Comparison of ENCODE assay signal across 1 cellular context in genomic region chr4:155953151-155954117, GRCh38.
TF ChIP-seq lines count a peak whose summit lies in the region.

Gene CTSO, minus strand, starts transcription at chr4:155953866. Its CDS starts 19 bp downstream, at chr4:155953847.

TF ChIP-seq in GM12878, 131 proteins besides CTCF, POLR2A, EP300 and RAD21 (continued from another document):
- TF ChIP-seq, protein P1, sequence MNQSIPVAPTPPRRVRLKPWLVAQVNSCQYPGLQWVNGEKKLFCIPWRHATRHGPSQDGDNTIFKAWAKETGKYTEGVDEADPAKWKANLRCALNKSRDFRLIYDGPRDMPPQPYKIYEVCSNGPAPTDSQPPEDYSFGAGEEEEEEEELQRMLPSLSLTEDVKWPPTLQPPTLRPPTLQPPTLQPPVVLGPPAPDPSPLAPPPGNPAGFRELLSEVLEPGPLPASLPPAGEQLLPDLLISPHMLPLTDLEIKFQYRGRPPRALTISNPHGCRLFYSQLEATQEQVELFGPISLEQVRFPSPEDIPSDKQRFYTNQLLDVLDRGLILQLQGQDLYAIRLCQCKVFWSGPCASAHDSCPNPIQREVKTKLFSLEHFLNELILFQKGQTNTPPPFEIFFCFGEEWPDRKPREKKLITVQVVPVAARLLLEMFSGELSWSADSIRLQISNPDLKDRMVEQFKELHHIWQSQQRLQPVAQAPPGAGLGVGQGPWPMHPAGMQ (IDR thresholded peaks at IDR 0.05; ENCODE audit: borderline replicate concordance) = no peak
- TF ChIP-seq RELB (IDR thresholded peaks at IDR 0.05; ENCODE audit: low read depth) (peak; percentile 50), CBFB (IDR thresholded peaks at IDR 0.05; ENCODE audit: low read depth) (peak; percentile 46; the same call in 1 of the 2 replicates), HCFC1 (IDR thresholded peaks at IDR 0.05; ENCODE audit: low read length) (no peak; the same call in 1 of the 2 replicates), NR2C2 (IDR thresholded peaks at IDR 0.05; ENCODE audit: borderline replicate concordance, control insufficient read depth, insufficient read length, low read depth) (no peak), TAF1 (IDR thresholded peaks at IDR 0.05; ENCODE audit: borderline replicate concordance, low read depth, low read length) (peak; percentile 65; the same call in 1 of the 2 replicates), ASH2L (IDR thresholded peaks at IDR 0.05; ENCODE audit: borderline replicate concordance, low read depth) (peak; percentile 100), SREBF1 (IDR thresholded peaks at IDR 0.05; ENCODE audit: low read length) (no peak), ZNF384 (IDR thresholded peaks at IDR 0.05; ENCODE audit: borderline replicate concordance, low read depth, low read length) (0 out of 2 replicates have a peak, but pooled peaks have one; percentile 23), ZNF24 (IDR thresholded peaks at IDR 0.05) (peak; percentile 71)
